Comparison of ENCODE assay signal across 11 cellular contexts in the genomic region with DNA sequence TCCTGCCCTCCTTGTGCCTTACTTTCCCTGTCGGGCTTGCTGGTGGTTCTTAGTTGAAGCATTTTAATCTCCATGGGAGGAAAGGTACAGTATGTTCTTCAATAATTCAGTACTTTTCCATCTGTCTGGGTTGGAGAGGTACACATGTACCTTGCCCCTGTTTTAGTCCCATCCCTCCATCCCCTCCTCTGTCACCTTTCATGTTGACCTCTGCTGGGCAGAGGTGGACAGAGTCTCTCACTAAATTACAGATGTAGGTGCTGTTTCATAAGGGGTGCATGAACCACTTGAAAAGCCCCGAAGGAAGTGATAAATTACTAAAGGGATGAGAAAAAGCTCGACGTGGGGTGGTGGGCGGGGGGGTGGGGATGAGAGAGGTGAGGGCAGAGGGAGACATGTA. TPM values are rescaled to one million over a fixed set of nuclear protein-coding genes. Genes with fewer than 3 reads are reported as not detected.
DNase-seq lines count a peak whose midpoint lies in the region; ATAC-seq, FAIRE-seq and TF ChIP-seq lines count a peak whose summit lies in the region.
"Had no signal": no experiment of that assay in that cellular context is flagged by ENCODE, and none has a peak within 500 bp of the region (broad histone marks: within the 10 kb centered on the region; RNA-seq: fewer than 3 reads in every experiment).

No MANE protein-coding gene starts in this region.

- H3K4me1 ChIP-seq in HCT116 (ENCODE audit: control insufficient read depth in 1 of 2, insufficient read depth in 2 of 2, low read length in 2 of 2) (peaks cover 57 to 64% of the 10 kb centered on the region in 2 experiments), kidney (ENCODE audit: control insufficient read depth in 1 of 2, insufficient read depth in 1 of 2, low read depth in 1 of 2, low read length in 2 of 2) (peaks cover 39 to 40% of the 10 kb centered on the region in 2 donors)

- intact Hi-C loops in HCT116 (cut with micrococcal nuclease) (loop anchor here (2.0 kb wide), 1 partner anchor 42 kb away; no protein-coding TSS in a partner anchor), kidney (cut with DNase I) (no loop called here)

- DNase-seq in HCT116 (ENCODE audit: low read depth, low spot score): no peak
- no peak for DNase-seq in activated CD8-positive, alpha-beta T cell treated with anti-CD3 and anti-CD28 coated beads, Interleukin-2, amount 10 ng/mL, durations not matched to agents 7 days and 5 days
- no peak for DNase-seq in kidney
- no peak for DNase-seq in stimulated activated naive CD8-positive, alpha-beta T cell treated with anti-CD3 and anti-CD28 coated beads, Interleukin-15, amount 100 ng/mL, for 72 hours
- no peak for DNase-seq in AG08396 (ENCODE audit: low spot score)
- DNase-seq in foreskin fibroblast: no peak
- DNase-seq: NCI-H2171; stimulated activated CD4-positive, alpha-beta T cell treated with anti-CD3 and anti-CD28 coated beads, Interleukin-1b, Interleukin-23, amount 100 ng/mL, for 48 hours had no signal

- no peaks in the 10 kb centered on the region for H3K27me3 ChIP-seq in HCT116 (ENCODE audit: insufficient read depth, low read length)

- no peak for TF ChIP-seq POLR2A in HCT116 (IDR thresholded peaks at IDR 0.05; ENCODE audit: borderline replicate concordance, extremely low read depth, insufficient read depth, insufficient read length)

- H3K4me3 Mint-ChIP-seq in activated CD8-positive, alpha-beta T cell treated with anti-CD3 and anti-CD28 coated beads, Interleukin-2, amount 10 ng/mL, durations not matched to agents 7 days and 5 days: peak overlapping the region; percentile 57
- H3K4me3 Mint-ChIP-seq in stimulated activated naive CD8-positive, alpha-beta T cell treated with anti-CD3 and anti-CD28 coated beads, Interleukin-15, amount 100 ng/mL, for 72 hours: peak overlapping the region; percentile 85 to 97

- H3K36me3 ChIP-seq in HCT116 (ENCODE audit: control insufficient read depth in 1 of 2, insufficient read depth in 2 of 2, low read length in 2 of 2) (no peaks in the 10 kb centered on the region), kidney (ENCODE audit: control insufficient read depth in 1 of 2, insufficient read depth in 2 of 2, low read length in 2 of 2) (no peaks in the 10 kb centered on the region)

- H3K9me3 ChIP-seq in HCT116 (ENCODE audit: control insufficient read depth in 1 of 2, insufficient read depth in 1 of 2, low read depth in 1 of 2, low read length in 2 of 2) (no peaks in the 10 kb centered on the region), kidney (ENCODE audit: control insufficient read depth in 1 of 2, low read length in 2 of 2) (no peaks in the 10 kb centered on the region)

- no peak for TF ChIP-seq RAD21 in HCT116 (IDR thresholded peaks at IDR 0.05; ENCODE audit: low read depth)

- RAD21 ChIA-PET in HCT116 (lab: Charles Lee; ENCODE audit: low non-redundant PET in 1 of 2, low total read pairs in 2 of 2, uncharacterized antibody in 2 of 2, unreplicated experiment in 2 of 2): no interaction called here

- CTCF ChIA-PET in HCT116 (lab: Charles Lee): interaction anchor here (1.1 kb wide), 1 partner anchor 16 kb away, joined by 3 read pairs; no protein-coding TSS in a partner anchor
- CTCF ChIA-PET in activated CD8-positive, alpha-beta T cell treated with anti-CD3 and anti-CD28 coated beads, Interleukin-2, amount 10 ng/mL, durations not matched to agents 7 days and 5 days (lab: Charles Lee): interaction anchor here (0.7 to 11.8 kb wide), 8 partner anchors 16 to 161 kb away, joined by 3 to 213 read pairs (median 4); a partner anchor contains a TSS

- peaks cover 20% of the 10 kb centered on the region; the same call in 1 of the 2 replicates for H3K79me2 ChIP-seq in HCT116 (ENCODE audit: insufficient read depth, low read length)

- H3K4me3 ChIP-seq in HCT116 (replicated peaks in 1 of 2; ENCODE audit: low read depth in 1 of 2, low read length in 2 of 2) (no peak overlapping the region), kidney (ENCODE audit: low read length in 2 of 2) (no peak overlapping the region), foreskin fibroblast (ENCODE audit: low read depth in 1 of 2, low read length in 2 of 2) (no peak overlapping the region)

- no peak for TF ChIP-seq CTCF in HCT116 (IDR thresholded peaks at IDR 0.05 in 2 of 3, conservative IDR thresholded peaks at IDR 0.05 in 1 of 3; ENCODE audit: borderline replicate concordance in 1 of 3, insufficient read depth in 1 of 3, low read depth in 2 of 3, low read length in 2 of 3)
- no peak for TF ChIP-seq CTCF in kidney (IDR thresholded peaks at IDR 0.05; ENCODE audit: borderline replicate concordance, extremely low read depth, insufficient read depth)
- TF ChIP-seq CTCF in foreskin fibroblast (IDR thresholded peaks at IDR 0.05; ENCODE audit: low read depth, low read length): no peak

- no peak for FAIRE-seq in kidney (lab: Jason Lieb, UNC)
- FAIRE-seq: colon, islet of Langerhans had no signal

- ATAC-seq in HCT116 (no peak), HG02610 (IDR thresholded peaks at IDR 0.05; ENCODE audit: unreplicated experiment) (no peak)
- ATAC-seq in activated CD8-positive, alpha-beta T cell treated with anti-CD3 and anti-CD28 coated beads, Interleukin-2, amount 10 ng/mL, durations not matched to agents 7 days and 5 days: no peak
- no peak for ATAC-seq in stimulated activated naive CD8-positive, alpha-beta T cell treated with anti-CD3 and anti-CD28 coated beads, Interleukin-15, amount 100 ng/mL, for 72 hours

- no TSS peak for BruUV-seq in HCT116 (replicated peaks; lab: Mats Ljungman, UMichigan)

- H4K20me1 ChIP-seq in HCT116 (ENCODE audit: insufficient read depth): no peaks in the 10 kb centered on the region

- peak overlapping the region; percentile 87 for H3K27ac Mint-ChIP-seq in activated CD8-positive, alpha-beta T cell treated with anti-CD3 and anti-CD28 coated beads, Interleukin-2, amount 10 ng/mL, durations not matched to agents 7 days and 5 days
- H3K27ac Mint-ChIP-seq in stimulated activated naive CD8-positive, alpha-beta T cell treated with anti-CD3 and anti-CD28 coated beads, Interleukin-15, amount 100 ng/mL, for 72 hours: peak overlapping the region; percentile 92 to 95

- H3K36me3 Mint-ChIP-seq in activated CD8-positive, alpha-beta T cell treated with anti-CD3 and anti-CD28 coated beads, Interleukin-2, amount 10 ng/mL, durations not matched to agents 7 days and 5 days (ENCODE audit: low read depth): peaks cover 40% of the 10 kb centered on the region

- peak overlapping the region; percentile 95 for H3K27ac ChIP-seq in HCT116 (ENCODE audit: low read depth, low read length)
- peak overlapping the region; percentile 79 to 92 for H3K27ac ChIP-seq in kidney (ENCODE audit: low read depth in 2 of 2, low read length in 2 of 2)

- H3K9me3 Mint-ChIP-seq in activated CD8-positive, alpha-beta T cell treated with anti-CD3 and anti-CD28 coated beads, Interleukin-2, amount 10 ng/mL, durations not matched to agents 7 days and 5 days (ENCODE audit: insufficient read depth): no peaks in the 10 kb centered on the region
- H3K9me3 Mint-ChIP-seq in stimulated activated naive CD8-positive, alpha-beta T cell treated with anti-CD3 and anti-CD28 coated beads, Interleukin-15, amount 100 ng/mL, for 72 hours: no peaks in the 10 kb centered on the region

- H3K9me2 ChIP-seq in HCT116 (ENCODE audit: insufficient read depth): no peaks in the 10 kb centered on the region

- POLR2A ChIA-PET in HCT116 (lab: Charles Lee): interaction anchor here (1.7 kb wide), 1 partner anchor 42 kb away, joined by 10 read pairs; a partner anchor contains a TSS
- POLR2A ChIA-PET in activated CD8-positive, alpha-beta T cell treated with anti-CD3 and anti-CD28 coated beads, Interleukin-2, amount 10 ng/mL, durations not matched to agents 7 days and 5 days (lab: Charles Lee): interaction anchor here (1.9 kb wide), 1 partner anchor 443 kb away, joined by 4 read pairs; a partner anchor contains a TSS

- peak overlapping the region; percentile 61 for H3K9ac ChIP-seq in HCT116 (ENCODE audit: low read length)
- H3K9ac ChIP-seq in kidney (ENCODE audit: low read length in 2 of 2): no peak overlapping the region

- peak overlapping the region; percentile 79 for H3K4me2 ChIP-seq in HCT116 (ENCODE audit: low read length)

- no peaks in the 10 kb centered on the region for H3K27me3 Mint-ChIP-seq in activated CD8-positive, alpha-beta T cell treated with anti-CD3 and anti-CD28 coated beads, Interleukin-2, amount 10 ng/mL, durations not matched to agents 7 days and 5 days (ENCODE audit: low read depth)
- no peaks in the 10 kb centered on the region for H3K27me3 Mint-ChIP-seq in stimulated activated naive CD8-positive, alpha-beta T cell treated with anti-CD3 and anti-CD28 coated beads, Interleukin-15, amount 100 ng/mL, for 72 hours

- H3K4me1 Mint-ChIP-seq in activated CD8-positive, alpha-beta T cell treated with anti-CD3 and anti-CD28 coated beads, Interleukin-2, amount 10 ng/mL, durations not matched to agents 7 days and 5 days (ENCODE audit: low read depth): peaks cover 97% of the 10 kb centered on the region
- peaks cover 98% of the 10 kb centered on the region for H3K4me1 Mint-ChIP-seq in stimulated activated naive CD8-positive, alpha-beta T cell treated with anti-CD3 and anti-CD28 coated beads, Interleukin-15, amount 100 ng/mL, for 72 hours

- H2AFZ ChIP-seq in HCT116 (ENCODE audit: low read depth, low read length, poor library complexity, severe bottlenecking): no peak overlapping the region

RNA-seq across cellular contexts. Expression of a gene that starts 5.4 kb away (rescaled TPM):
- total RNA-seq in HCT116 (2021; ENCODE audit: unreplicated experiment): 14.0 TPM
- 7.8 and 9.2 TPM in 2 replicates for polyA plus RNA-seq in HCT116 (2012)
- total RNA-seq in activated CD8-positive, alpha-beta T cell treated with anti-CD3 and anti-CD28 coated beads, Interleukin-2, amount 10 ng/mL, durations not matched to agents 7 days and 5 days: 10 to 100 TPM; 43.0 to 46.0 TPM
- 37.3 TPM for total RNA-seq in kidney
- 24.3 TPM for polyA plus RNA-seq in kidney (ENCODE audit: insufficient read depth, low read depth, low replicate concordance)

RNA-seq across cellular contexts. Expression of a gene that starts 29.3 kb away (rescaled TPM):
- total RNA-seq in HCT116 (2021; ENCODE audit: unreplicated experiment): 4.4 TPM
- 2.9 and 3.0 TPM in 2 replicates for polyA plus RNA-seq in HCT116 (2012)
- 10 to 100 TPM; 29.8 to 30.0 TPM for total RNA-seq in activated CD8-positive, alpha-beta T cell treated with anti-CD3 and anti-CD28 coated beads, Interleukin-2, amount 10 ng/mL, durations not matched to agents 7 days and 5 days
- 9.8 TPM for total RNA-seq in kidney
- 5.7 TPM for polyA plus RNA-seq in kidney (ENCODE audit: insufficient read depth, low read depth, low replicate concordance)

RNA-seq across cellular contexts. Expression of a gene that starts 41.5 kb away (rescaled TPM):
- 47.9 TPM for total RNA-seq in HCT116 (2021; ENCODE audit: unreplicated experiment)
- polyA plus RNA-seq in HCT116 (2012): 33.3 and 36.1 TPM in 2 replicates
- 100 to 1,000 TPM; 191 to 193 TPM for total RNA-seq in activated CD8-positive, alpha-beta T cell treated with anti-CD3 and anti-CD28 coated beads, Interleukin-2, amount 10 ng/mL, durations not matched to agents 7 days and 5 days
- total RNA-seq in kidney: 62.9 TPM
- 23.2 TPM for polyA plus RNA-seq in kidney (ENCODE audit: insufficient read depth, low read depth, low replicate concordance)

RNA-seq across cellular contexts. Expression of a gene that starts 41.7 kb away (rescaled TPM):
- total RNA-seq in HCT116 (2021; ENCODE audit: unreplicated experiment) (2.1 TPM), kidney (0.60 TPM)
- 1.8 and 2.1 TPM in 2 replicates for polyA plus RNA-seq in HCT116 (2012)
- under 1 TPM; 0.37 to 0.45 TPM for total RNA-seq in activated CD8-positive, alpha-beta T cell treated with anti-CD3 and anti-CD28 coated beads, Interleukin-2, amount 10 ng/mL, durations not matched to agents 7 days and 5 days
- 0.95 TPM for polyA plus RNA-seq in kidney (ENCODE audit: insufficient read depth, low read depth, low replicate concordance)

RNA-seq across cellular contexts. Expression of a gene that starts 57.8 kb away (rescaled TPM):
- total RNA-seq in HCT116 (2021; ENCODE audit: unreplicated experiment): 12.4 TPM
- 12.0 and 16.8 TPM in 2 replicates for polyA plus RNA-seq in HCT116 (2012)
- total RNA-seq in activated CD8-positive, alpha-beta T cell treated with anti-CD3 and anti-CD28 coated beads, Interleukin-2, amount 10 ng/mL, durations not matched to agents 7 days and 5 days: 10 to 100 TPM; 17.0 to 17.6 TPM
- total RNA-seq in kidney: 51.5 TPM
- 42.9 TPM for polyA plus RNA-seq in kidney (ENCODE audit: insufficient read depth, low read depth, low replicate concordance)
